9 cellular contexts compared by ENCODE assay signal in genomic region chr7:101137651-101138148, GRCh38. TPM values are rescaled to one million over a fixed set of nuclear protein-coding genes. Genes with fewer than 3 reads are reported as not detected.
A peak's percentile ranks its signal among the peaks of the same experiment; 100 is the strongest.
DNase-seq lines count a peak whose midpoint lies in the region; ATAC-seq and TF ChIP-seq lines count a peak whose summit lies in the region.
"Had no signal": no experiment of that assay in that cellular context is flagged by ENCODE, and none has a peak within 500 bp of the region (broad histone marks: within the 10 kb centered on the region; RNA-seq: fewer than 3 reads in every experiment).

No MANE protein-coding gene starts in this region.

- H2AK5ac ChIP-seq in mesenchymal stem cell (ENCODE audit: low read length, severe bottlenecking): peak overlapping the region; percentile 21

- H2BK5ac ChIP-seq in mesenchymal stem cell (ENCODE audit: low read depth, low read length, poor library complexity, severe bottlenecking): no peak overlapping the region

- peak overlapping the region; percentile 41 to 64 for H2BK12ac ChIP-seq in mesenchymal stem cell (ENCODE audit: low read length in 2 of 2)

- no peak for DNase-seq in activated naive CD4-positive, alpha-beta T cell treated with anti-CD3 and anti-CD28 coated beads, Interleukin-2, amount 10 ng/mL, durations not matched to agents 7 days and 5 days
- DNase-seq in MCF 10A (ENCODE audit: unreplicated experiment): no peak
- DNase-seq in mesenchymal stem cell: no peak
- DNase-seq in upper lobe of right lung: no peak
- no peak for DNase-seq in pons (ENCODE audit: low spot score)
- no peak for DNase-seq in naive thymus-derived CD8-positive, alpha-beta T cell

- H3K4me1 ChIP-seq in mesenchymal stem cell (ENCODE audit: control insufficient read depth, insufficient read depth, low read depth, low read length) (peaks cover 18% of the 10 kb centered on the region), upper lobe of right lung (peaks cover 16% of the 10 kb centered on the region)

- H3K36me3 Mint-ChIP-seq in activated naive CD4-positive, alpha-beta T cell treated with anti-CD3 and anti-CD28 coated beads, Interleukin-2, amount 50 U/mL, for 24 hours: no peaks in the 10 kb centered on the region
- no peaks in the 10 kb centered on the region for H3K36me3 Mint-ChIP-seq in activated naive CD4-positive, alpha-beta T cell treated with anti-CD3 and anti-CD28 coated beads, Interleukin-2, amount 10 ng/mL, durations not matched to agents 7 days and 5 days
- peaks cover 27% of the 10 kb centered on the region for H3K36me3 Mint-ChIP-seq in MCF 10A (ENCODE audit: insufficient read depth, unreplicated experiment)
- no peaks in the 10 kb centered on the region for H3K36me3 Mint-ChIP-seq in naive thymus-derived CD8-positive, alpha-beta T cell
- H3K36me3 Mint-ChIP-seq: T-cell had no signal

- H4K91ac ChIP-seq in mesenchymal stem cell (ENCODE audit: low read length): peak overlapping the region; percentile 48

- peak overlapping the region; percentile 78 for H3K9ac ChIP-seq in mesenchymal stem cell (ENCODE audit: low read length)

- peaks cover 66% of the 10 kb centered on the region for H3K4me1 Mint-ChIP-seq in activated naive CD4-positive, alpha-beta T cell treated with anti-CD3 and anti-CD28 coated beads, Interleukin-2, amount 50 U/mL, for 24 hours
- H3K4me1 Mint-ChIP-seq in activated naive CD4-positive, alpha-beta T cell treated with anti-CD3 and anti-CD28 coated beads, Interleukin-2, amount 10 ng/mL, durations not matched to agents 7 days and 5 days: peaks cover 37% of the 10 kb centered on the region
- H3K4me1 Mint-ChIP-seq in MCF 10A (ENCODE audit: insufficient read depth, unreplicated experiment): peaks cover 51% of the 10 kb centered on the region
- peaks cover 6 to 31% (median 8%) of the 10 kb centered on the region in 4 donors for H3K4me1 Mint-ChIP-seq in naive thymus-derived CD8-positive, alpha-beta T cell

- H3K23ac ChIP-seq in mesenchymal stem cell (ENCODE audit: low read length in 2 of 2): no peak overlapping the region

- H3K27me3 Mint-ChIP-seq in activated naive CD4-positive, alpha-beta T cell treated with anti-CD3 and anti-CD28 coated beads, Interleukin-2, amount 50 U/mL, for 24 hours: no peaks in the 10 kb centered on the region
- peaks cover 64% of the 10 kb centered on the region for H3K27me3 Mint-ChIP-seq in activated naive CD4-positive, alpha-beta T cell treated with anti-CD3 and anti-CD28 coated beads, Interleukin-2, amount 10 ng/mL, durations not matched to agents 7 days and 5 days
- no peaks in the 10 kb centered on the region for H3K27me3 Mint-ChIP-seq in MCF 10A (ENCODE audit: insufficient read depth, unreplicated experiment)
- peaks cover 0 to 39% (median 10%) of the 10 kb centered on the region in 5 donors for H3K27me3 Mint-ChIP-seq in naive thymus-derived CD8-positive, alpha-beta T cell

- H3K18ac ChIP-seq in mesenchymal stem cell (ENCODE audit: low read depth in 1 of 2, low read length in 2 of 2): peak overlapping the region; percentile 67 to 75

- POLR2A ChIA-PET in MCF 10A (lab: Yijun Ruan, JAX): interaction anchor here (0.5 to 3.6 kb wide), 8 partner anchors 11 to 115 kb away, joined by 3 to 24 read pairs (median 5); partner anchors contain the start of genes SERPINE1, TRIM56, VGF and ZNHIT1
- POLR2A ChIA-PET in naive thymus-derived CD8-positive, alpha-beta T cell (lab: Charles Lee): no interaction called here

- H3K27ac ChIP-seq in mesenchymal stem cell (ENCODE audit: low read length, poor library complexity, severe bottlenecking) (peak overlapping the region; percentile 76), upper lobe of right lung (peak overlapping the region; percentile 55)

- H3K9me3 Mint-ChIP-seq in activated naive CD4-positive, alpha-beta T cell treated with anti-CD3 and anti-CD28 coated beads, Interleukin-2, amount 50 U/mL, for 24 hours: no peaks in the 10 kb centered on the region
- H3K9me3 Mint-ChIP-seq in activated naive CD4-positive, alpha-beta T cell treated with anti-CD3 and anti-CD28 coated beads, Interleukin-2, amount 10 ng/mL, durations not matched to agents 7 days and 5 days: no peaks in the 10 kb centered on the region
- H3K9me3 Mint-ChIP-seq in MCF 10A (ENCODE audit: unreplicated experiment): no peaks in the 10 kb centered on the region
- no peaks in the 10 kb centered on the region for H3K9me3 Mint-ChIP-seq in naive thymus-derived CD8-positive, alpha-beta T cell
- H3K9me3 Mint-ChIP-seq: T-cell had no signal

- peaks cover 36 to 50% of the 10 kb centered on the region in 2 experiments for H3K36me3 ChIP-seq in mesenchymal stem cell (ENCODE audit: control insufficient read depth in 1 of 2, insufficient read depth in 2 of 2, low read depth in 1 of 2, low read length in 2 of 2)
- H3K36me3 ChIP-seq in upper lobe of right lung: no peaks in the 10 kb centered on the region

- CTCF ChIA-PET in activated naive CD4-positive, alpha-beta T cell treated with anti-CD3 and anti-CD28 coated beads, Interleukin-2, amount 10 ng/mL, durations not matched to agents 7 days and 5 days (lab: Charles Lee): interaction anchor here (0.7 to 10.5 kb wide), 8 partner anchors 9 to 80 kb away, joined by 3 to 150 read pairs (median 4); partner anchors contain the start of genes PLOD3 and SERPINE1
- CTCF ChIA-PET in MCF 10A (lab: Yijun Ruan, JAX): interaction anchor here (0.6 to 1.5 kb wide), 7 partner anchors 10 to 107 kb away, joined by 3 to 7 read pairs (median 4); partner anchors contain the start of gene FIS1

- H2BK120ac ChIP-seq in mesenchymal stem cell (ENCODE audit: low read depth, low read length): peak overlapping the region; percentile 54

- 85% methylated on average over 8 of the region's 8 CpGs for WGBS in mesenchymal stem cell

- peak overlapping the region; percentile 92 for H2BK15ac ChIP-seq in mesenchymal stem cell (ENCODE audit: low read depth, poor library complexity, severe bottlenecking)

- peak overlapping the region; percentile 6 for H3K4me2 ChIP-seq in mesenchymal stem cell (ENCODE audit: low read length, poor library complexity, severe bottlenecking)

- H3K27me3 ChIP-seq in mesenchymal stem cell (ENCODE audit: control insufficient read depth in 1 of 2, insufficient read depth in 1 of 2, low read length in 2 of 2) (no peaks in the 10 kb centered on the region), upper lobe of right lung (no peaks in the 10 kb centered on the region)

- ATAC-seq in upper lobe of right lung: peak; percentile 2
- ATAC-seq in HG02588 (IDR thresholded peaks at IDR 0.05; ENCODE audit: unreplicated experiment): no peak
- ATAC-seq in naive thymus-derived CD8-positive, alpha-beta T cell: no peak

- peak overlapping the region; percentile 92 for H3K27ac Mint-ChIP-seq in activated naive CD4-positive, alpha-beta T cell treated with anti-CD3 and anti-CD28 coated beads, Interleukin-2, amount 50 U/mL, for 24 hours
- no peak overlapping the region for H3K27ac Mint-ChIP-seq in activated naive CD4-positive, alpha-beta T cell treated with anti-CD3 and anti-CD28 coated beads, Interleukin-2, amount 10 ng/mL, durations not matched to agents 7 days and 5 days
- H3K27ac Mint-ChIP-seq in MCF 10A (ENCODE audit: low read depth, unreplicated experiment): peak overlapping the region; percentile 89
- H3K27ac Mint-ChIP-seq in naive thymus-derived CD8-positive, alpha-beta T cell: peak overlapping the region in 4 of 10 donors; percentile 2 to 67 (median 44)

- no TSS peak for BruUV-seq in MCF 10A (replicated peaks; lab: Mats Ljungman, UMichigan)

- H2AFZ ChIP-seq in mesenchymal stem cell (ENCODE audit: low read depth, low read length): no peak overlapping the region

- intact Hi-C loops in MCF 10A (cut with micrococcal nuclease) (loop anchor here (1.0 kb wide), 2 partner anchors 37 to 43 kb away; no protein-coding TSS in a partner anchor), upper lobe of right lung (cut with DNase I) (loop anchor here (5.0 kb wide), 1 partner anchor 40 kb away; no protein-coding TSS in a partner anchor)

- no peak overlapping the region for H3K14ac ChIP-seq in mesenchymal stem cell (ENCODE audit: low read length in 2 of 2)

- H3K4me3 ChIP-seq in mesenchymal stem cell (ENCODE audit: insufficient read depth in 1 of 2, low read depth in 1 of 2, low read length in 2 of 2) (no peak overlapping the region), upper lobe of right lung (no peak overlapping the region)

- TF ChIP-seq CTCF in MCF 10A (IDR thresholded peaks at IDR 0.05; ENCODE audit: unreplicated experiment) (no peak), upper lobe of right lung (IDR thresholded peaks at IDR 0.05) (no peak)

- H3K79me1 ChIP-seq in mesenchymal stem cell (replicated peaks; ENCODE audit: low read length, poor library complexity, severe bottlenecking): peaks cover 3% of the 10 kb centered on the region

- H3K4me3 Mint-ChIP-seq in activated naive CD4-positive, alpha-beta T cell treated with anti-CD3 and anti-CD28 coated beads, Interleukin-2, amount 50 U/mL, for 24 hours: peak overlapping the region; percentile 76
- no peak overlapping the region for H3K4me3 Mint-ChIP-seq in activated naive CD4-positive, alpha-beta T cell treated with anti-CD3 and anti-CD28 coated beads, Interleukin-2, amount 10 ng/mL, durations not matched to agents 7 days and 5 days
- peak overlapping the region; percentile 68 for H3K4me3 Mint-ChIP-seq in MCF 10A (ENCODE audit: unreplicated experiment)
- peak overlapping the region in 3 of 10 donors; percentile 23 to 63 (median 56) for H3K4me3 Mint-ChIP-seq in naive thymus-derived CD8-positive, alpha-beta T cell

- H4K8ac ChIP-seq in mesenchymal stem cell (ENCODE audit: low read length): peak overlapping the region; percentile 59

- H3K9me3 ChIP-seq in mesenchymal stem cell (ENCODE audit: control insufficient read depth, low read length) (no peaks in the 10 kb centered on the region), upper lobe of right lung (no peaks in the 10 kb centered on the region)

- peak overlapping the region; percentile 8 to 28 for H3K4ac ChIP-seq in mesenchymal stem cell (ENCODE audit: low read depth in 1 of 2, low read length in 2 of 2)

RNA-seq across cellular contexts. Expression of gene SERPINE1, which starts 10.8 kb away (rescaled TPM):
- total RNA-seq in MCF 10A (2022) (56.7 and 80.6 TPM in 2 replicates), upper lobe of right lung (13.7 TPM)
- polyA plus RNA-seq in mesenchymal stem cell (2013, experiment 1 of 2): 599 TPM
- 599 TPM for polyA plus RNA-seq in mesenchymal stem cell (2013, experiment 2 of 2)
- under 1 TPM in 1 of 2 experiments, not detected in 1; 0.11 TPM for total RNA-seq in naive thymus-derived CD8-positive, alpha-beta T cell
- not detected for polyA plus RNA-seq in naive thymus-derived CD8-positive, alpha-beta T cell

RNA-seq across cellular contexts. Expression of gene AP1S1, which starts 16.6 kb away (rescaled TPM):
- total RNA-seq in MCF 10A (2022): 72.1 and 72.5 TPM in 2 replicates
- 65.9 TPM for polyA plus RNA-seq in mesenchymal stem cell (2013, experiment 1 of 2)
- 64.7 TPM for polyA plus RNA-seq in mesenchymal stem cell (2013, experiment 2 of 2)
- total RNA-seq in upper lobe of right lung: 24.0 TPM
- total RNA-seq in naive thymus-derived CD8-positive, alpha-beta T cell: 1 to 10 TPM; 8.0 to 9.9 TPM
- polyA plus RNA-seq in naive thymus-derived CD8-positive, alpha-beta T cell: 1 to 10 TPM; 3.3 to 4.6 (median 3.8) TPM

RNA-seq across cellular contexts. Expression of gene VGF, which starts 27.7 kb away (rescaled TPM):
- total RNA-seq in MCF 10A (2022): 11.2 and 12.8 TPM in 2 replicates
- 0.04 TPM for polyA plus RNA-seq in mesenchymal stem cell (2013, experiment 1 of 2)
- polyA plus RNA-seq in mesenchymal stem cell (2013, experiment 2 of 2): 0.05 TPM
- not detected for total RNA-seq in upper lobe of right lung
- total RNA-seq in naive thymus-derived CD8-positive, alpha-beta T cell: not detected
- not detected for polyA plus RNA-seq in naive thymus-derived CD8-positive, alpha-beta T cell
- total RNA-seq: T-cell had no signal

RNA-seq across cellular contexts. Expression of gene NAT16, which starts 42.4 kb away (rescaled TPM):
- not detected in 2 replicates for total RNA-seq in MCF 10A (2022)
- not detected for polyA plus RNA-seq in mesenchymal stem cell (2013, experiment 1 of 2)
- polyA plus RNA-seq in mesenchymal stem cell (2013, experiment 2 of 2): not detected
- total RNA-seq in upper lobe of right lung: not detected
- not detected for total RNA-seq in naive thymus-derived CD8-positive, alpha-beta T cell
- not detected for polyA plus RNA-seq in naive thymus-derived CD8-positive, alpha-beta T cell
- total RNA-seq: T-cell had no signal

RNA-seq across cellular contexts. Expression of gene TRIM56, which starts 52.4 kb away (rescaled TPM):
- total RNA-seq in MCF 10A (2022) (29.6 and 36.8 TPM in 2 replicates), upper lobe of right lung (60.9 TPM)
- polyA plus RNA-seq in mesenchymal stem cell (2013, experiment 1 of 2): 12.5 TPM
- polyA plus RNA-seq in mesenchymal stem cell (2013, experiment 2 of 2): 11.5 TPM
- 10 to 100 TPM; 67.4 to 67.7 TPM for total RNA-seq in naive thymus-derived CD8-positive, alpha-beta T cell
- 10 to 100 TPM in 2 of 3 donors, 1 to 10 TPM in 1; 3.8 to 17.9 (median 11.4) TPM for polyA plus RNA-seq in naive thymus-derived CD8-positive, alpha-beta T cell

Comparison
In these comparisons a context has a peak if more than half of its experiments do, and no peak if none do; other contexts are left out.
1. RNA of gene SERPINE1, which starts 10.8 kb away (total RNA-seq): 56.7 to 80.6 TPM in MCF 10A and 13.7 TPM in upper lobe of right lung (single experiment); 0.11 TPM in naive thymus-derived CD8-positive, alpha-beta T cell; every median in the first group is over 10 times any median in the second.
2. RNA of gene VGF, which starts 27.7 kb away (total RNA-seq): 11.2 to 12.8 TPM in MCF 10A; not detected in naive thymus-derived CD8-positive, alpha-beta T cell and not detected in upper lobe of right lung (single experiment); every median in the first group is over 10 times any median in the second.